Comparison of ENCODE assay signal across 10 cellular contexts in genomic region chr12:99619389-99620158, GRCh38. TPM values are rescaled to one million over a fixed set of nuclear protein-coding genes. Genes with fewer than 3 reads are reported as not detected.
A peak's percentile ranks its signal among the peaks of the same experiment; 100 is the strongest.
DNase-seq lines count a peak whose midpoint lies in the region; ATAC-seq and TF ChIP-seq lines count a peak whose summit lies in the region.
"Had no signal": no experiment of that assay in that cellular context is flagged by ENCODE, and none has a peak within 500 bp of the region (broad histone marks: within the 10 kb centered on the region; RNA-seq: fewer than 3 reads in every experiment).

No MANE protein-coding gene starts in this region.

- H3K36me3 ChIP-seq in aorta (ENCODE audit: control insufficient read depth in 1 of 2, insufficient read depth in 2 of 2, low read length in 1 of 2): no peaks in the 10 kb centered on the region

- intact Hi-C loops in aorta (cut with DNase I): no loop called here

- no peaks in the 10 kb centered on the region for H3K36me3 Mint-ChIP-seq in activated CD4-positive, alpha-beta memory T cell treated with anti-CD3 and anti-CD28 coated beads, Interleukin-2, amount 10 ng/mL, durations not matched to agents 7 days and 5 days (ENCODE audit: low read depth)

- H3K4me3 ChIP-seq in aorta (ENCODE audit: low read length in 2 of 2): no peak overlapping the region

- no peaks in the 10 kb centered on the region for H3K4me1 Mint-ChIP-seq in activated CD4-positive, alpha-beta memory T cell treated with anti-CD3 and anti-CD28 coated beads, Interleukin-2, amount 10 ng/mL, durations not matched to agents 7 days and 5 days

- H3K27me3 ChIP-seq in aorta (ENCODE audit: control insufficient read depth in 1 of 2, insufficient read depth in 2 of 2, low read length in 1 of 2): no peaks in the 10 kb centered on the region

- H3K4me3 Mint-ChIP-seq in activated CD4-positive, alpha-beta memory T cell treated with anti-CD3 and anti-CD28 coated beads, Interleukin-2, amount 10 ng/mL, durations not matched to agents 7 days and 5 days: no peak overlapping the region

- peak; percentile 85 for TF ChIP-seq CTCF in C4-2B (conservative IDR thresholded peaks at IDR 0.05)

- WGBS in aorta, 2 donors: 63 to 70% methylated on average over 7 of the region's 7 CpGs

- POLR2A ChIA-PET in activated CD4-positive, alpha-beta memory T cell treated with anti-CD3 and anti-CD28 coated beads, Interleukin-2, amount 10 ng/mL, durations not matched to agents 7 days and 5 days (lab: Charles Lee): no interaction called here

- H3K27ac ChIP-seq in C4-2B (no peak overlapping the region), aorta (ENCODE audit: low read depth in 1 of 2, low read length in 2 of 2) (no peak overlapping the region)

- peaks cover 4% of the 10 kb centered on the region for H3K9me3 ChIP-seq in aorta (ENCODE audit: control insufficient read depth, low read length)

- DNase-seq in NCI-H1694 treated with DMSO at 0.1 percent for 48 hours (lab: John Stamatoyannopoulos, UW) (peak; percentile 15), fibroblast of gingiva (ENCODE audit: low read depth) (peak; percentile 33), aorta (no peak), hepatic stellate cell (ENCODE audit: low spot score) (no peak)
- no peak for DNase-seq in activated CD4-positive, alpha-beta memory T cell treated with anti-CD3 and anti-CD28 coated beads, Interleukin-2, amount 10 ng/mL, durations not matched to agents 7 days and 5 days

- no peaks in the 10 kb centered on the region for H3K27me3 Mint-ChIP-seq in activated CD4-positive, alpha-beta memory T cell treated with anti-CD3 and anti-CD28 coated beads, Interleukin-2, amount 10 ng/mL, durations not matched to agents 7 days and 5 days

- H3K4me1 ChIP-seq in aorta (ENCODE audit: control insufficient read depth in 1 of 2, insufficient read depth in 2 of 2, low read length in 2 of 2): no peaks in the 10 kb centered on the region

- ATAC-seq in GM18505 (IDR thresholded peaks at IDR 0.05; ENCODE audit: unreplicated experiment): peak; percentile 87
- ATAC-seq in HG02852 (IDR thresholded peaks at IDR 0.05; ENCODE audit: unreplicated experiment): peak; percentile 96
- peak; percentile 19 for ATAC-seq in aorta (ENCODE audit: low FRiP score)

- H3K27ac Mint-ChIP-seq in activated CD4-positive, alpha-beta memory T cell treated with anti-CD3 and anti-CD28 coated beads, Interleukin-2, amount 10 ng/mL, durations not matched to agents 7 days and 5 days: no peak overlapping the region

- no peaks in the 10 kb centered on the region for H3K9me3 Mint-ChIP-seq in activated CD4-positive, alpha-beta memory T cell treated with anti-CD3 and anti-CD28 coated beads, Interleukin-2, amount 10 ng/mL, durations not matched to agents 7 days and 5 days

- TF ChIP-seq POLR2A in GM18505 (IDR thresholded peaks at IDR 0.05; ENCODE audit: borderline replicate concordance, extremely low read depth, insufficient read depth, insufficient read length): no peak

- CTCF ChIA-PET in activated CD4-positive, alpha-beta memory T cell treated with anti-CD3 and anti-CD28 coated beads, Interleukin-2, amount 10 ng/mL, durations not matched to agents 7 days and 5 days (lab: Charles Lee): interaction anchor here (0.6 to 2.3 kb wide), 4 partner anchors 10 to 576 kb away, joined by 3 to 17 read pairs (median 5); no protein-coding TSS in a partner anchor

RNA-seq across cellular contexts. Expression of gene GARIN6, which starts 28.0 kb away (rescaled TPM):
- not detected for total RNA-seq in aorta
- polyA plus RNA-seq in aorta: not detected
- not detected for total RNA-seq in activated CD4-positive, alpha-beta memory T cell treated with anti-CD3 and anti-CD28 coated beads, Interleukin-2, amount 10 ng/mL, durations not matched to agents 7 days and 5 days
- total RNA-seq: mononuclear cell; T-helper 1 cell treated with Interleukin-12 subunit alpha and Interleukin-12 subunit beta and Interleukin-4 antibody, amounts not matched to agents 30 ng/mL and 1 ng/mL, for 36 hours had no signal

Comparison
In these comparisons a context has a peak if more than half of its experiments do, and no peak if none do; other contexts are left out.
1. ATAC-seq: peak in every context shown above with its lines; median percentile 96 in HG02852; 87 in GM18505; 19 in aorta.
2. DNase-seq: peak in NCI-H1694 treated with DMSO at 0.1 percent for 48 hours (single experiment) and fibroblast of gingiva (single experiment); none in aorta (0 of 2), activated CD4-positive, alpha-beta memory T cell treated with anti-CD3 and anti-CD28 coated beads, Interleukin-2, amount 10 ng/mL, durations not matched to agents 7 days and 5 days (single experiment) and hepatic stellate cell (single experiment).